In genomic region chr12:92340003-92340402, GRCh38 we compare ENCODE assay signal across 24 cellular contexts.
"Had no signal": no experiment of that assay in that cellular context is flagged by ENCODE, and none has a peak within 500 bp of the region (broad histone marks: within the 10 kb centered on the region; RNA-seq: fewer than 3 reads in every experiment).

No MANE protein-coding gene starts in this region.

- H3K4me3 ChIP-seq: breast epithelium, PC-9 had no signal

- H3K4me3 Mint-ChIP-seq: activated CD8-positive, alpha-beta T cell treated with anti-CD3 and anti-CD28 coated beads, Interleukin-2, amount 10 ng/mL, durations not matched to agents 7 days and 5 days; activated T-cell treated with anti-CD3 and anti-CD28 coated beads, Interleukin-2, amount 50 U/mL, for 24 hours; activated T-helper 1 cell treated with anti-CD3 and anti-CD28 coated beads, Interleukin-12 subunit alpha, Interleukin-12 subunit beta, Interleukin-2, Interleukin-4 antibody, amounts not matched to agents 30 ng/mL and 10 ng/mL and 1 ng/mL, durations not matched to agents 14 hours and 24 hours and 36 hours; T-helper 17 cell had no signal

- DNase-seq: activated CD4-positive, alpha-beta T cell treated with anti-CD3 and anti-CD28 coated beads for 48 hours; activated CD4-positive, alpha-beta T cell treated with anti-CD3 and anti-CD28 coated beads, Interleukin-2, amount 50 U/mL, for 4 hours; activated CD4-positive, CD25-positive, alpha-beta regulatory T cell treated with anti-CD3 and anti-CD28 coated beads, Interleukin-2, amount 50 U/mL, for 72 hours; activated CD8-positive, alpha-beta T cell treated with anti-CD3 and anti-CD28 coated beads, Interleukin-2, amount 10 ng/mL, durations not matched to agents 7 days and 5 days; activated effector memory CD4-positive, alpha-beta T cell treated with Interleukin-2 at 50 U/mL for 16 hours; activated naive CD4-positive, alpha-beta T cell; activated T-cell treated with anti-CD3 and anti-CD28 coated beads, Interleukin-2, amount 50 U/mL, for 24 hours; aorta; caudate nucleus; Karpas-422; MM.1S; NCI-H1105; NCI-H1436; NCI-H1694 treated with DMSO at 0.1 percent for 48 hours; NCI-H2081; NCI-H446; NCI-H524; PC-9; SIG-M5; T-helper 17 cell; T-helper 9 cell had no signal

- H3K4me1 ChIP-seq: breast epithelium had no signal

- H3K27ac Mint-ChIP-seq: activated CD8-positive, alpha-beta T cell treated with anti-CD3 and anti-CD28 coated beads, Interleukin-2, amount 10 ng/mL, durations not matched to agents 7 days and 5 days; activated T-cell treated with anti-CD3 and anti-CD28 coated beads, Interleukin-2, amount 50 U/mL, for 24 hours; activated T-helper 1 cell treated with anti-CD3 and anti-CD28 coated beads, Interleukin-12 subunit alpha, Interleukin-12 subunit beta, Interleukin-2, Interleukin-4 antibody, amounts not matched to agents 30 ng/mL and 10 ng/mL and 1 ng/mL, durations not matched to agents 14 hours and 24 hours and 36 hours; T-helper 17 cell had no signal

- ATAC-seq: activated CD8-positive, alpha-beta T cell treated with anti-CD3 and anti-CD28 coated beads, Interleukin-2, amount 10 ng/mL, durations not matched to agents 7 days and 5 days; T-helper 17 cell had no signal

- H3K36me3 ChIP-seq: breast epithelium had no signal

- H3K27ac ChIP-seq: breast epithelium, PC-9 had no signal

- H3K27me3 Mint-ChIP-seq: activated naive CD4-positive, alpha-beta T cell treated with anti-CD3 and anti-CD28 coated beads, Interleukin-2, amount 50 U/mL, for 24 hours; activated T-cell treated with anti-CD3 and anti-CD28 coated beads, Interleukin-2, amount 50 U/mL, for 24 hours; T-helper 17 cell had no signal

- H3K27me3 ChIP-seq: breast epithelium had no signal

- H2AFZ ChIP-seq: PC-9 had no signal

- H3K9me3 Mint-ChIP-seq: activated naive CD4-positive, alpha-beta T cell treated with anti-CD3 and anti-CD28 coated beads, Interleukin-2, amount 50 U/mL, for 24 hours; activated T-cell treated with anti-CD3 and anti-CD28 coated beads, Interleukin-2, amount 50 U/mL, for 24 hours; activated T-helper 1 cell treated with anti-CD3 and anti-CD28 coated beads, Interleukin-12 subunit alpha, Interleukin-12 subunit beta, Interleukin-2, Interleukin-4 antibody, amounts not matched to agents 30 ng/mL and 10 ng/mL and 1 ng/mL, durations not matched to agents 14 hours and 24 hours and 36 hours had no signal

- H3K9me3 ChIP-seq: breast epithelium had no signal

- H3K4me2 ChIP-seq: PC-9 had no signal
